10 cellular contexts compared by ENCODE assay signal in the genomic region with DNA sequence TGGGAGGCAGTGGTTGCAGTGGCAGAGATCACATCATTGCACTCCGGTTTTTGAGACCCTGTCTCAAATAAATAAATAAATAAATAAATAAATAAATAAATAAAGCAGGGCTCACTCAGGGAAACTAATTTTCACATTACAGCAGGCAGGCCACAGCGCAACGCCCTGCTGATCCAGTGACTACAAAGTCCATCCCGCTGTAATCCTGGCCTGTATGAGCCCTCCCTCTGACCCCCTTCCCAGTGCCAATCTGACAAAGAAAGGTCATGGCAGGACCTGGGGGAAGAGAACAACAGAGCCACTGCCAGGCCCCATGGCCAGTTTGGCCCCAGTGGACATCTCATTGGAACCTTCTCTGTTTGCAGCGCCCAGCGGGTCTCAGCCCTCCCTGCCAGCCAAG.
"Had no signal": no experiment of that assay in that cellular context is flagged by ENCODE, and none has a peak within 500 bp of the region (broad histone marks: within the 10 kb centered on the region; RNA-seq: fewer than 3 reads in every experiment).

No MANE protein-coding gene starts in this region.

- ATAC-seq: body of pancreas; pancreas; stimulated activated effector memory CD8-positive, alpha-beta T cell treated with anti-CD3 and anti-CD28 coated beads, Interleukin-12 subunit alpha, Interleukin-12 subunit beta, amount 100 ng/mL, for 72 hours had no signal

- H3K27me3 ChIP-seq: body of pancreas, pancreas had no signal

- H3K4me3 Mint-ChIP-seq: activated naive CD4-positive, alpha-beta T cell treated with anti-CD3 and anti-CD28 coated beads for 36 hours; nephron progenitor cell; stimulated activated effector memory CD8-positive, alpha-beta T cell treated with anti-CD3 and anti-CD28 coated beads, Interleukin-12 subunit alpha, Interleukin-12 subunit beta, amount 100 ng/mL, for 72 hours had no signal

- H3K27ac Mint-ChIP-seq: activated naive CD4-positive, alpha-beta T cell treated with anti-CD3 and anti-CD28 coated beads for 36 hours; nephron progenitor cell; stimulated activated effector memory CD8-positive, alpha-beta T cell treated with anti-CD3 and anti-CD28 coated beads, Interleukin-12 subunit alpha, Interleukin-12 subunit beta, amount 100 ng/mL, for 72 hours had no signal

- H3K9me3 Mint-ChIP-seq: activated naive CD4-positive, alpha-beta T cell treated with anti-CD3 and anti-CD28 coated beads for 36 hours; nephron progenitor cell; stimulated activated effector memory CD8-positive, alpha-beta T cell treated with anti-CD3 and anti-CD28 coated beads, Interleukin-12 subunit alpha, Interleukin-12 subunit beta, amount 100 ng/mL, for 72 hours had no signal

- H3K4me3 ChIP-seq: body of pancreas, pancreas, smooth muscle cell had no signal

- H3K4me2 ChIP-seq: smooth muscle cell had no signal

- DNase-seq: activated naive CD4-positive, alpha-beta T cell treated with anti-CD3 and anti-CD28 coated beads for 36 hours; body of pancreas; hippocampal formation; kidney glomerular epithelial cell; nephron progenitor cell; pancreas; retina; T-helper 9 cell had no signal

- H3K9me3 ChIP-seq: body of pancreas, pancreas had no signal

- H3K36me3 ChIP-seq: pancreas had no signal

- H3K27ac ChIP-seq: body of pancreas, pancreas had no signal
